30 cellular contexts compared by ENCODE assay signal in genomic region chr10:101054351-101054750, GRCh38.
"Had no signal": no experiment of that assay in that cellular context is flagged by ENCODE, and none has a peak within 500 bp of the region (broad histone marks: within the 10 kb centered on the region; RNA-seq: fewer than 3 reads in every experiment).

No MANE protein-coding gene starts in this region.

- H3K9me3 Mint-ChIP-seq: activated T-cell treated with anti-CD3 and anti-CD28 coated beads, Interleukin-2, amount 50 U/mL, for 24 hours; activated T-helper 17 cell treated with anti-CD3 and anti-CD28 coated beads, Interleukin-2, amount 50 U/mL, for 72 hours; effector memory CD8-positive, alpha-beta T cell; mesothelial cell of epicardium; naive B cell; stimulated activated naive B cell treated with anti-CD40 and anti-IgM and Interleukin-4, amounts not matched to agents 10 μg/mL and 1 μg/mL and 100 μg/mL, for 72 hours had no signal

- H3K9me3 ChIP-seq: gastrocnemius medialis, pancreas, prostate gland, sigmoid colon, tibial nerve had no signal

- H3K36me3 ChIP-seq: brain microvascular endothelial cell, gastrocnemius medialis, pancreas, prostate gland, sigmoid colon, tibial nerve had no signal

- H3K4me3 ChIP-seq: coronary artery, gastrocnemius medialis, hepatocyte, pancreas, prostate gland, sigmoid colon, smooth muscle cell, tibial nerve had no signal

- H3K4me3 Mint-ChIP-seq: activated T-cell treated with anti-CD3 and anti-CD28 coated beads, Interleukin-2, amount 50 U/mL, for 24 hours; activated T-helper 17 cell treated with anti-CD3 and anti-CD28 coated beads, Interleukin-2, amount 50 U/mL, for 72 hours; effector memory CD8-positive, alpha-beta T cell; mesothelial cell of epicardium; naive B cell; stimulated activated naive B cell treated with anti-CD40 and anti-IgM and Interleukin-4, amounts not matched to agents 10 μg/mL and 1 μg/mL and 100 μg/mL, for 72 hours had no signal

- H3K27ac Mint-ChIP-seq: activated T-cell treated with anti-CD3 and anti-CD28 coated beads, Interleukin-2, amount 50 U/mL, for 24 hours; activated T-helper 17 cell treated with anti-CD3 and anti-CD28 coated beads, Interleukin-2, amount 50 U/mL, for 72 hours; effector memory CD8-positive, alpha-beta T cell; mesothelial cell of epicardium; stimulated activated naive B cell treated with anti-CD40 and anti-IgM and Interleukin-4, amounts not matched to agents 10 μg/mL and 1 μg/mL and 100 μg/mL, for 72 hours had no signal

- H3K27ac ChIP-seq: brain microvascular endothelial cell, coronary artery, gastrocnemius medialis, hepatocyte, pancreas, prostate gland, sigmoid colon, tibial nerve had no signal

- H3K4me1 ChIP-seq: pancreas, prostate gland had no signal

- H3K36me3 Mint-ChIP-seq: mesothelial cell of epicardium; stimulated activated naive B cell treated with anti-CD40 and anti-IgM and Interleukin-4, amounts not matched to agents 10 μg/mL and 1 μg/mL and 100 μg/mL, for 72 hours had no signal

- ATAC-seq: activated T-helper 17 cell treated with anti-CD3 and anti-CD28 coated beads, Interleukin-2, amount 50 U/mL, for 72 hours; effector memory CD8-positive, alpha-beta T cell; gastrocnemius medialis; left cardiac atrium; pancreas; stimulated activated naive B cell treated with anti-CD40 and anti-IgM and Interleukin-4, amounts not matched to agents 10 μg/mL and 1 μg/mL and 100 μg/mL, for 72 hours had no signal

- DNase-seq: activated CD4-positive, alpha-beta T cell treated with anti-CD3 and anti-CD28 coated beads for 4 hours; activated CD4-positive, alpha-beta T cell treated with anti-CD3 and anti-CD28 coated beads, Interleukin-2, amount 50 U/mL, for 48 hours; activated CD4-positive, CD25-positive, alpha-beta regulatory T cell; activated CD8-positive, alpha-beta memory T cell treated with anti-CD3 and anti-CD28 coated beads for 24 hours; activated gamma-delta T cell treated with Interleukin-2 at 50 U/mL for 16 hours; activated naive CD4-positive, alpha-beta T cell treated with anti-CD3 and anti-CD28 coated beads, Interleukin-2, amount 50 U/mL, for 16 hours; activated T-cell treated with anti-CD3 and anti-CD28 coated beads, Interleukin-2, amount 50 U/mL, for 24 hours; amniotic stem cell; brain microvascular endothelial cell; effector memory CD8-positive, alpha-beta T cell; erythroblast; gastrocnemius medialis; glutamatergic neuron; islet precursor cell; left cardiac atrium; mammary epithelial cell; naive B cell; nucleus accumbens; pancreas; sigmoid colon; stimulated activated CD4-positive, alpha-beta T cell treated with anti-CD3 and anti-CD28 coated beads, Interleukin-2, amount 100 ng/mL, for 24 hours; stimulated activated naive B cell treated with anti-CD40 and anti-IgM and Interleukin-4, amounts not matched to agents 10 μg/mL and 1 μg/mL and 100 μg/mL, for 72 hours; T-helper 9 cell had no signal
